In the genomic region with DNA sequence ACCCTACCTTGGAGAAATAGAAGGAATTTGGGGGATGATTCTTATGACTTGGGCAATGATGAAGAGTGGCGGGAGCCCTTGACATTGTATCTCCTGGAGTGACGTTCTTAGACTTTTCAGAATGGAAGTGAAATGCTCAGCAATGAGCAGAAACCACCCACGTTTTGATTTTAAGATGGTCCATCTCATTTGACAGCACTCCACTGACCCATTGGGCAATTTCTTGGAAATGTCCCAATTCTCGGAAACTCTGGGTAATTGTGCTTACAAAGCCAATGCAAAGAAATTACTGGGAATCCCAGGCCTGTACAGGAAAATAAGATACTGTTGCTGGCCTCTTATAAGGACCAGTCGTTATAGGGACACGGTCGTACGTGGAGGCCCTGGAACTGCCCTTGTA, we compare ENCODE assay signal across 19 cellular contexts.
"Had no signal": no experiment of that assay in that cellular context is flagged by ENCODE, and none has a peak within 500 bp of the region (broad histone marks: within the 10 kb centered on the region; RNA-seq: fewer than 3 reads in every experiment).

No MANE protein-coding gene starts in this region.

- ATAC-seq: activated T-cell treated with anti-CD3 and anti-CD28 coated beads, Interleukin-2, amount 50 U/mL, for 4 hours; activated T-helper 17 cell treated with anti-CD3 and anti-CD28 coated beads, Interleukin-2, amount 50 U/mL, for 72 hours; gastrocnemius medialis; left colon; naive thymus-derived CD4-positive, alpha-beta T cell; stimulated activated effector memory CD8-positive, alpha-beta T cell treated with anti-CD3 and anti-CD28 coated beads, Interleukin-12 subunit alpha, Interleukin-12 subunit beta, amount 100 ng/mL, for 72 hours; stimulated activated naive CD8-positive, alpha-beta T cell treated with anti-CD3 and anti-CD28 coated beads, Interleukin-15, amount 100 ng/mL, for 72 hours had no signal

- DNase-seq: activated CD4-positive, alpha-beta memory T cell treated with anti-CD3 and anti-CD28 coated beads for 36 hours; activated CD4-positive, alpha-beta T cell treated with anti-CD3 and anti-CD28 coated beads for 4 hours; activated gamma-delta T cell treated with Interleukin-2 at 50 U/mL for 16 hours; activated naive CD4-positive, alpha-beta T cell treated with anti-CD3 and anti-CD28 coated beads, Interleukin-2, amount 50 U/mL, for 16 hours; activated T-cell treated with anti-CD3 and anti-CD28 coated beads, Interleukin-2, amount 50 U/mL, for 4 hours; central memory CD4-positive, alpha-beta T cell; esophagus squamous epithelium; gastrocnemius medialis; immature natural killer cell; kidney; left colon; naive thymus-derived CD4-positive, alpha-beta T cell; sigmoid colon; stimulated activated CD4-positive, alpha-beta T cell treated with anti-CD3 and anti-CD28 coated beads, Interleukin-4, amount 100 ng/mL, for 24 hours; stimulated activated naive CD8-positive, alpha-beta T cell treated with anti-CD3 and anti-CD28 coated beads, Interleukin-15, amount 100 ng/mL, for 72 hours had no signal

- H3K4me1 Mint-ChIP-seq: activated T-helper 17 cell treated with anti-CD3 and anti-CD28 coated beads, Interleukin-2, amount 50 U/mL, for 72 hours; immature natural killer cell; memory B cell; stimulated activated naive CD8-positive, alpha-beta T cell treated with anti-CD3 and anti-CD28 coated beads, Interleukin-15, amount 100 ng/mL, for 72 hours had no signal

- H3K4me3 Mint-ChIP-seq: activated CD4-positive, alpha-beta memory T cell treated with anti-CD3 and anti-CD28 coated beads for 36 hours; activated T-cell treated with anti-CD3 and anti-CD28 coated beads, Interleukin-2, amount 50 U/mL, for 4 hours; activated T-helper 17 cell treated with anti-CD3 and anti-CD28 coated beads, Interleukin-2, amount 50 U/mL, for 72 hours; immature natural killer cell; memory B cell; naive thymus-derived CD4-positive, alpha-beta T cell; stimulated activated effector memory CD8-positive, alpha-beta T cell treated with anti-CD3 and anti-CD28 coated beads, Interleukin-12 subunit alpha, Interleukin-12 subunit beta, amount 100 ng/mL, for 72 hours; stimulated activated naive CD8-positive, alpha-beta T cell treated with anti-CD3 and anti-CD28 coated beads, Interleukin-15, amount 100 ng/mL, for 72 hours; type B pancreatic cell had no signal

- H3K36me3 Mint-ChIP-seq: activated CD4-positive, alpha-beta memory T cell treated with anti-CD3 and anti-CD28 coated beads for 36 hours; immature natural killer cell; memory B cell; naive thymus-derived CD4-positive, alpha-beta T cell; stimulated activated effector memory CD8-positive, alpha-beta T cell treated with anti-CD3 and anti-CD28 coated beads, Interleukin-12 subunit alpha, Interleukin-12 subunit beta, amount 100 ng/mL, for 72 hours; type B pancreatic cell had no signal

- H3K27ac Mint-ChIP-seq: activated CD4-positive, alpha-beta memory T cell treated with anti-CD3 and anti-CD28 coated beads for 36 hours; activated T-helper 17 cell treated with anti-CD3 and anti-CD28 coated beads, Interleukin-2, amount 50 U/mL, for 72 hours; immature natural killer cell; memory B cell; naive thymus-derived CD4-positive, alpha-beta T cell; stimulated activated effector memory CD8-positive, alpha-beta T cell treated with anti-CD3 and anti-CD28 coated beads, Interleukin-12 subunit alpha, Interleukin-12 subunit beta, amount 100 ng/mL, for 72 hours; stimulated activated naive CD8-positive, alpha-beta T cell treated with anti-CD3 and anti-CD28 coated beads, Interleukin-15, amount 100 ng/mL, for 72 hours; type B pancreatic cell had no signal

- H3K9me3 Mint-ChIP-seq: activated CD4-positive, alpha-beta memory T cell treated with anti-CD3 and anti-CD28 coated beads for 36 hours; activated T-cell treated with anti-CD3 and anti-CD28 coated beads, Interleukin-2, amount 50 U/mL, for 4 hours; activated T-helper 17 cell treated with anti-CD3 and anti-CD28 coated beads, Interleukin-2, amount 50 U/mL, for 72 hours; immature natural killer cell; memory B cell; naive thymus-derived CD4-positive, alpha-beta T cell; stimulated activated effector memory CD8-positive, alpha-beta T cell treated with anti-CD3 and anti-CD28 coated beads, Interleukin-12 subunit alpha, Interleukin-12 subunit beta, amount 100 ng/mL, for 72 hours; stimulated activated naive CD8-positive, alpha-beta T cell treated with anti-CD3 and anti-CD28 coated beads, Interleukin-15, amount 100 ng/mL, for 72 hours had no signal
